ENCODE assay signal across 11 cellular contexts in the genomic region with DNA sequence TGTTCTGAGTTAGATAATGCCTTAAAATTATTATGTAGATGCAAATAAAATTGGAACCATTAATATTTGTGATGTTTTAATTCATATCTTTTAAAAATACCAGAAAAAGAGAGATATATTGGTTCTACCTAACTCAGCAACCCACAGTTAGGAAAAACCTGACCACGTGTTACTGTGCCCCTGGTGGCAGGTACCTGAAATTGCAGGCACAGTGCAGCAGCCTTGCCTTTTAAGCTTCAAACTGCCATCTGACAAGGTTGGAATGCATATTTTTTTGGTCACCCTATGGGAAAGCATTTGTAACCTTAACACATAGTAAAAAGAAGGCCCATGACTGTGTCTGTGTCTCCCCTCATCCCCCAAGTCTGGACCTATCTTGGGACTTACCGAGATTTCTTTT.
DNase-seq lines count a peak whose midpoint lies in the region; ATAC-seq and TF ChIP-seq lines count a peak whose summit lies in the region.
"Had no signal": no experiment of that assay in that cellular context is flagged by ENCODE, and none has a peak within 500 bp of the region (broad histone marks: within the 10 kb centered on the region; RNA-seq: fewer than 3 reads in every experiment).

No MANE protein-coding gene starts in this region.

- H3K4me2 ChIP-seq in osteoblast (ENCODE audit: insufficient read depth, low read length): no peak overlapping the region

- H4K20me1 ChIP-seq in osteoblast (ENCODE audit: insufficient read depth, low read length): no peaks in the 10 kb centered on the region

- TF ChIP-seq CTCF in GM12864 (IDR thresholded peaks at IDR 0.05; ENCODE audit: low read depth, low read length, missing control alignments) (peak; percentile 67), LNCAP (IDR thresholded peaks at IDR 0.05) (peak; percentile 62), choroid plexus epithelial cell (conservative IDR thresholded peaks at IDR 0.05; ENCODE audit: low read depth, low read length) (peak; percentile 31), osteoblast (IDR thresholded peaks at IDR 0.05; ENCODE audit: extremely low read depth, low read depth, low read length) (peak; percentile 17)

- no peaks in the 10 kb centered on the region for H3K36me3 ChIP-seq in osteoblast (ENCODE audit: insufficient read depth, low read length)

- no peak overlapping the region for H2AFZ ChIP-seq in osteoblast (ENCODE audit: low read length)
- H2AFZ ChIP-seq: parathyroid adenoma had no signal

- H3K9me3 ChIP-seq in osteoblast (ENCODE audit: low read depth, low read length): no peaks in the 10 kb centered on the region

- no peaks in the 10 kb centered on the region for H3K79me2 ChIP-seq in osteoblast (ENCODE audit: insufficient read depth, low read length)
- H3K79me2 ChIP-seq: parathyroid adenoma had no signal

- no peak overlapping the region for H3K4me3 ChIP-seq in GM12864 (ENCODE audit: low read depth, low read length)
- H3K4me3 ChIP-seq in choroid plexus epithelial cell (ENCODE audit: low read depth, low read length): no peak overlapping the region
- H3K4me3 ChIP-seq in osteoblast (ENCODE audit: insufficient read depth, low read length): no peak overlapping the region

- no peak for DNase-seq in GM12864 (ENCODE audit: low read depth)
- no peak for DNase-seq in choroid plexus epithelial cell (ENCODE audit: low read depth)
- no peak for DNase-seq in osteoblast (ENCODE audit: insufficient read length, low spot score, missing footprints)
- no peak for DNase-seq in NCI-H2081 (lab: John Stamatoyannopoulos, UW)
- DNase-seq: activated T-cell treated with anti-CD3 and anti-CD28 coated beads for 4 hours, NCI-H1436 had no signal

- H3K4me1 ChIP-seq in osteoblast (ENCODE audit: insufficient read depth, low read length): no peaks in the 10 kb centered on the region
- H3K4me1 ChIP-seq: parathyroid adenoma had no signal

- H3K27me3 ChIP-seq in osteoblast (ENCODE audit: insufficient read depth, low read length): no peaks in the 10 kb centered on the region

- no peak overlapping the region for H3K27ac ChIP-seq in osteoblast (ENCODE audit: low read depth, low read length)
- H3K27ac ChIP-seq: parathyroid adenoma had no signal

- ATAC-seq in HG03108 (IDR thresholded peaks at IDR 0.05; ENCODE audit: unreplicated experiment) (no peak), GM19035 (IDR thresholded peaks at IDR 0.05; ENCODE audit: unreplicated experiment) (no peak)
- ATAC-seq: left lobe of liver had no signal

Comparison
In these comparisons a context has a peak if more than half of its experiments do, and no peak if none do; other contexts are left out.
1. CTCF ChIP-seq: peak in every context shown above with its lines; median percentile 67 in GM12864; 62 in LNCAP; 31 in choroid plexus epithelial cell; 17 in osteoblast.